1 cellular context compared by ENCODE assay signal in the genomic region with DNA sequence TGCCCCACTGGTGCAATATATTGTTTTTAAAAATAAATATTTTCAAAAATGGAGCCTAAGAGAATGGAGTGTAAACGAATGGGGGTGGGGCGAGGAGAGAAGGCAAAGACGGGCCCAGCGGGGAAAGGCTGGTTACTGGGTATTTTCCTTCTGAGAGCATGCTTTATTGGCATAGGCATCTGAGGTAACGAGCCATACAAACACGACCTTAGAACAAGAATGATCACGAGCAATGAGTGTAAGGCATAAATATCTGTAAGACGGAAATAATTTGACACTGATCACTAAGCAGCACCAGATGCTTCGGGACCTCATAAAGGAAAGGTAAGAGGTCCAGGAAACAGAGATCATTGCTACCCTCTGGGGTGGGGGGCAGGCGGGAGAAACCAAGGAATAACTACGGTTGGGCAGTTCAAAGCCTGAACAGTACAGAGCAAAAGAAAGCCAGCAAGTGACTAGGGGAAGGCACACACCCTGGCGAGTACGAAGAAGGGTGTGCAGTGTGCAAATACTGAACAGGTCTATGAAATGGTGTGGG.
TF ChIP-seq lines count a peak whose summit lies in the region.

No MANE protein-coding gene starts in this region.

TF ChIP-seq in HEK293, 187 proteins besides CTCF, POLR2A, EP300 and RAD21 (continued from another document):
- TF ChIP-seq, protein P1, sequence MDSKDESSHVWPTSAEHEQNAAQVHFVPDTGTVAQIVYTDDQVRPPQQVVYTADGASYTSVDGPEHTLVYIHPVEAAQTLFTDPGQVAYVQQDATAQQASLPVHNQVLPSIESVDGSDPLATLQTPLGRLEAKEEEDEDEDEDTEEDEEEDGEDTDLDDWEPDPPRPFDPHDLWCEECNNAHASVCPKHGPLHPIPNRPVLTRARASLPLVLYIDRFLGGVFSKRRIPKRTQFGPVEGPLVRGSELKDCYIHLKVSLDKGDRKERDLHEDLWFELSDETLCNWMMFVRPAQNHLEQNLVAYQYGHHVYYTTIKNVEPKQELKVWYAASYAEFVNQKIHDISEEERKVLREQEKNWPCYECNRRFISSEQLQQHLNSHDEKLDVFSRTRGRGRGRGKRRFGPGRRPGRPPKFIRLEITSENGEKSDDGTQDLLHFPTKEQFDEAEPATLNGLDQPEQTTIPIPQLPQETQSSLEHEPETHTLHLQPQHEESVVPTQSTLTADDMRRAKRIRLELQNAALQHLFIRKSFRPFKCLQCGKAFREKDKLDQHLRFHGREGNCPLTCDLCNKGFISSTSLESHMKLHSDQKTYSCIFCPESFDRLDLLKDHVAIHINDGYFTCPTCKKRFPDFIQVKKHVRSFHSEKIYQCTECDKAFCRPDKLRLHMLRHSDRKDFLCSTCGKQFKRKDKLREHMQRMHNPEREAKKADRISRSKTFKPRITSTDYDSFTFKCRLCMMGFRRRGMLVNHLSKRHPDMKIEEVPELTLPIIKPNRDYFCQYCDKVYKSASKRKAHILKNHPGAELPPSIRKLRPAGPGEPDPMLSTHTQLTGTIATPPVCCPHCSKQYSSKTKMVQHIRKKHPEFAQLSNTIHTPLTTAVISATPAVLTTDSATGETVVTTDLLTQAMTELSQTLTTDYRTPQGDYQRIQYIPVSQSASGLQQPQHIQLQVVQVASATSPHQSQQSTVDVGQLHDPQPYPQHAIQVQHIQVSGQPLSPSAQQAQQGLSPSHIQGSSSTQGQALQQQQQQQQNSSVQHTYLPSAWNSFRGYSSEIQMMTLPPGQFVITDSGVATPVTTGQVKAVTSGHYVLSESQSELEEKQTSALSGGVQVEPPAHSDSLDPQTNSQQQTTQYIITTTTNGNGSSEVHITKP (tag by site-specific recombination; IDR thresholded peaks at IDR 0.05) = peak; percentile 97
- TF ChIP-seq ZSCAN30 (tag by site-specific recombination; IDR thresholded peaks at IDR 0.05) (peak; percentile 13; the same call in 1 of the 2 replicates), SP2 (tag by site-specific recombination; IDR thresholded peaks at IDR 0.05) (no peak; the same call in 1 of the 2 replicates), ZNF670 (tag by site-specific recombination; IDR thresholded peaks at IDR 0.05; ENCODE audit: low read depth) (no peak), FEZF1 (tag by site-specific recombination; IDR thresholded peaks at IDR 0.05) (no peak), PRDM1 (tag by site-specific recombination; IDR thresholded peaks at IDR 0.05) (peak; percentile 43), ZEB2 (tag by site-specific recombination; IDR thresholded peaks at IDR 0.05) (0 out of 2 replicates have a peak, but pooled peaks have one; percentile 7), ZNF335 (tag by site-specific recombination; conservative IDR thresholded peaks at IDR 0.05) (0 out of 2 replicates have a peak, but pooled peaks have one; percentile 92), ZNF133 (tag by site-specific recombination; IDR thresholded peaks at IDR 0.05) (no peak), KLF9 (tag by site-specific recombination; IDR thresholded peaks at IDR 0.05; ENCODE audit: low read depth) (no peak), ZNF561 (tag by site-specific recombination; IDR thresholded peaks at IDR 0.05; ENCODE audit: borderline replicate concordance) (peak; percentile 73; the same call in 1 of the 2 replicates), ZNF239 (tag by site-specific recombination; IDR thresholded peaks at IDR 0.05) (no peak)
- TF ChIP-seq, protein P2, sequence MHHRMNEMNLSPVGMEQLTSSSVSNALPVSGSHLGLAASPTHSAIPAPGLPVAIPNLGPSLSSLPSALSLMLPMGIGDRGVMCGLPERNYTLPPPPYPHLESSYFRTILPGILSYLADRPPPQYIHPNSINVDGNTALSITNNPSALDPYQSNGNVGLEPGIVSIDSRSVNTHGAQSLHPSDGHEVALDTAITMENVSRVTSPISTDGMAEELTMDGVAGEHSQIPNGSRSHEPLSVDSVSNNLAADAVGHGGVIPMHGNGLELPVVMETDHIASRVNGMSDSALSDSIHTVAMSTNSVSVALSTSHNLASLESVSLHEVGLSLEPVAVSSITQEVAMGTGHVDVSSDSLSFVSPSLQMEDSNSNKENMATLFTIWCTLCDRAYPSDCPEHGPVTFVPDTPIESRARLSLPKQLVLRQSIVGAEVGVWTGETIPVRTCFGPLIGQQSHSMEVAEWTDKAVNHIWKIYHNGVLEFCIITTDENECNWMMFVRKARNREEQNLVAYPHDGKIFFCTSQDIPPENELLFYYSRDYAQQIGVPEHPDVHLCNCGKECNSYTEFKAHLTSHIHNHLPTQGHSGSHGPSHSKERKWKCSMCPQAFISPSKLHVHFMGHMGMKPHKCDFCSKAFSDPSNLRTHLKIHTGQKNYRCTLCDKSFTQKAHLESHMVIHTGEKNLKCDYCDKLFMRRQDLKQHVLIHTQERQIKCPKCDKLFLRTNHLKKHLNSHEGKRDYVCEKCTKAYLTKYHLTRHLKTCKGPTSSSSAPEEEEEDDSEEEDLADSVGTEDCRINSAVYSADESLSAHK (tag by site-specific recombination; IDR thresholded peaks at IDR 0.05) = no peak
- TF ChIP-seq, protein P3, sequence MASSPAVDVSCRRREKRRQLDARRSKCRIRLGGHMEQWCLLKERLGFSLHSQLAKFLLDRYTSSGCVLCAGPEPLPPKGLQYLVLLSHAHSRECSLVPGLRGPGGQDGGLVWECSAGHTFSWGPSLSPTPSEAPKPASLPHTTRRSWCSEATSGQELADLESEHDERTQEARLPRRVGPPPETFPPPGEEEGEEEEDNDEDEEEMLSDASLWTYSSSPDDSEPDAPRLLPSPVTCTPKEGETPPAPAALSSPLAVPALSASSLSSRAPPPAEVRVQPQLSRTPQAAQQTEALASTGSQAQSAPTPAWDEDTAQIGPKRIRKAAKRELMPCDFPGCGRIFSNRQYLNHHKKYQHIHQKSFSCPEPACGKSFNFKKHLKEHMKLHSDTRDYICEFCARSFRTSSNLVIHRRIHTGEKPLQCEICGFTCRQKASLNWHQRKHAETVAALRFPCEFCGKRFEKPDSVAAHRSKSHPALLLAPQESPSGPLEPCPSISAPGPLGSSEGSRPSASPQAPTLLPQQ (tag by site-specific recombination; IDR thresholded peaks at IDR 0.05) = 0 out of 2 replicates have a peak, but pooled peaks have one; percentile 17
- TF ChIP-seq, protein P4, sequence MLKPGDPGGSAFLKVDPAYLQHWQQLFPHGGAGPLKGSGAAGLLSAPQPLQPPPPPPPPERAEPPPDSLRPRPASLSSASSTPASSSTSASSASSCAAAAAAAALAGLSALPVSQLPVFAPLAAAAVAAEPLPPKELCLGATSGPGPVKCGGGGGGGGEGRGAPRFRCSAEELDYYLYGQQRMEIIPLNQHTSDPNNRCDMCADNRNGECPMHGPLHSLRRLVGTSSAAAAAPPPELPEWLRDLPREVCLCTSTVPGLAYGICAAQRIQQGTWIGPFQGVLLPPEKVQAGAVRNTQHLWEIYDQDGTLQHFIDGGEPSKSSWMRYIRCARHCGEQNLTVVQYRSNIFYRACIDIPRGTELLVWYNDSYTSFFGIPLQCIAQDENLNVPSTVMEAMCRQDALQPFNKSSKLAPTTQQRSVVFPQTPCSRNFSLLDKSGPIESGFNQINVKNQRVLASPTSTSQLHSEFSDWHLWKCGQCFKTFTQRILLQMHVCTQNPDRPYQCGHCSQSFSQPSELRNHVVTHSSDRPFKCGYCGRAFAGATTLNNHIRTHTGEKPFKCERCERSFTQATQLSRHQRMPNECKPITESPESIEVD (tag by site-specific recombination; IDR thresholded peaks at IDR 0.05) = 0 out of 2 replicates have a peak, but pooled peaks have one; percentile 6
- TF ChIP-seq, protein P5, sequence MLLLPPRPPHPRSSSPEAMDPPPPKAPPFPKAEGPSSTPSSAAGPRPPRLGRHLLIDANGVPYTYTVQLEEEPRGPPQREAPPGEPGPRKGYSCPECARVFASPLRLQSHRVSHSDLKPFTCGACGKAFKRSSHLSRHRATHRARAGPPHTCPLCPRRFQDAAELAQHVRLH (tag by site-specific recombination; IDR thresholded peaks at IDR 0.05) = 0 out of 2 replicates have a peak, but pooled peaks have one; percentile 41
- TF ChIP-seq, protein P6, sequence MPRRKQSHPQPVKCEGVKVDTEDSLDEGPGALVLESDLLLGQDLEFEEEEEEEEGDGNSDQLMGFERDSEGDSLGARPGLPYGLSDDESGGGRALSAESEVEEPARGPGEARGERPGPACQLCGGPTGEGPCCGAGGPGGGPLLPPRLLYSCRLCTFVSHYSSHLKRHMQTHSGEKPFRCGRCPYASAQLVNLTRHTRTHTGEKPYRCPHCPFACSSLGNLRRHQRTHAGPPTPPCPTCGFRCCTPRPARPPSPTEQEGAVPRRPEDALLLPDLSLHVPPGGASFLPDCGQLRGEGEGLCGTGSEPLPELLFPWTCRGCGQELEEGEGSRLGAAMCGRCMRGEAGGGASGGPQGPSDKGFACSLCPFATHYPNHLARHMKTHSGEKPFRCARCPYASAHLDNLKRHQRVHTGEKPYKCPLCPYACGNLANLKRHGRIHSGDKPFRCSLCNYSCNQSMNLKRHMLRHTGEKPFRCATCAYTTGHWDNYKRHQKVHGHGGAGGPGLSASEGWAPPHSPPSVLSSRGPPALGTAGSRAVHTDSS (tag by site-specific recombination; IDR thresholded peaks at IDR 0.05) = 0 out of 2 replicates have a peak, but pooled peaks have one; percentile 4
- TF ChIP-seq, protein P7, sequence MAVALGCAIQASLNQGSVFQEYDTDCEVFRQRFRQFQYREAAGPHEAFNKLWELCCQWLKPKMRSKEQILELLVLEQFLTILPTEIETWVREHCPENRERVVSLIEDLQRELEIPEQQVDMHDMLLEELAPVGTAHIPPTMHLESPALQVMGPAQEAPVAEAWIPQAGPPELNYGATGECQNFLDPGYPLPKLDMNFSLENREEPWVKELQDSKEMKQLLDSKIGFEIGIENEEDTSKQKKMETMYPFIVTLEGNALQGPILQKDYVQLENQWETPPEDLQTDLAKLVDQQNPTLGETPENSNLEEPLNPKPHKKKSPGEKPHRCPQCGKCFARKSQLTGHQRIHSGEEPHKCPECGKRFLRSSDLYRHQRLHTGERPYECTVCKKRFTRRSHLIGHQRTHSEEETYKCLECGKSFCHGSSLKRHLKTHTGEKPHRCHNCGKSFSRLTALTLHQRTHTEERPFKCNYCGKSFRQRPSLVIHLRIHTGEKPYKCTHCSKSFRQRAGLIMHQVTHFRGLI (tag by site-specific recombination; IDR thresholded peaks at IDR 0.05) = peak; percentile 97
